In the genomic region with DNA sequence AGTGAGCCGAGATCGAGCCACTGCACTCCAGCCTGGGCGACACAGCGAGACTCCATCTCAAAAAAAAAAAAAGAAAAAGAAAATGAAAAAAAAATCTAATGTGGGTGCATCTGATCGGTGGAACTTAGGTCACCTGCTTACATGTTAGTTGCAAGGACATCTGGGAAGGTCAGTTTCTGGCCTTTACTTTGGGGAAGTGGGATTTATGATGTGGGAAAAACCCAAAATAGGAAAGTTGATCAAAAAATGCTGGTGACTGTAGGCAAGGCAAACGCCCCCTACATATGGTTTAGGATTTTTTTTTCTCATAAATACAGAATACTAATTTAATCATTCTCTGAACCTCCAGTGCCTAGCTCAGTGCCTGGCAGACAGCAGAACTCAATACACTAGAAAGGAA, we compare ENCODE assay signal across 20 cellular contexts.
DNase-seq lines count a peak whose midpoint lies in the region; ATAC-seq and TF ChIP-seq lines count a peak whose summit lies in the region.
"Had no signal": no experiment of that assay in that cellular context is flagged by ENCODE, and none has a peak within 500 bp of the region (broad histone marks: within the 10 kb centered on the region; RNA-seq: fewer than 3 reads in every experiment).

No MANE protein-coding gene starts in this region.

- H3K36me3 ChIP-seq in BLaER1 (no peaks in the 10 kb centered on the region), GM23338 (ENCODE audit: insufficient read depth) (no peaks in the 10 kb centered on the region)
- H3K36me3 ChIP-seq: colonic mucosa, heart right ventricle, vagina had no signal

- H3K4me1 ChIP-seq in BLaER1 (peaks cover 57% of the 10 kb centered on the region), GM23338 (ENCODE audit: insufficient read depth) (peaks cover 46% of the 10 kb centered on the region)

- no peak overlapping the region for H3K9ac ChIP-seq in BLaER1
- H3K9ac ChIP-seq: GM23248 had no signal

- intact Hi-C loops in activated T-helper 1 cell treated with anti-CD3 and anti-CD28 coated beads, Interleukin-12 subunit alpha, Interleukin-12 subunit beta, Interleukin-2, Interleukin-4 antibody, amounts not matched to agents 30 ng/mL and 10 ng/mL and 1 ng/mL, durations not matched to agents 14 hours and 24 hours and 36 hours (cut with micrococcal nuclease): loop anchor here (5.0 kb wide), 3 partner anchors 37 to 188 kb away; no protein-coding TSS in a partner anchor

- H3K9me3 Mint-ChIP-seq in GM23338 (no peaks in the 10 kb centered on the region), nephron progenitor cell (no peaks in the 10 kb centered on the region)
- H3K9me3 Mint-ChIP-seq in activated T-helper 1 cell treated with anti-CD3 and anti-CD28 coated beads, Interleukin-12 subunit alpha, Interleukin-12 subunit beta, Interleukin-2, Interleukin-4 antibody, amounts not matched to agents 30 ng/mL and 10 ng/mL and 1 ng/mL, durations not matched to agents 14 hours and 24 hours and 36 hours: no peaks in the 10 kb centered on the region
- H3K9me3 Mint-ChIP-seq: activated naive CD8-positive, alpha-beta T cell treated with anti-CD3 and anti-CD28 coated beads, Interleukin-2, amount 10 ng/mL, durations not matched to agents 7 days and 5 days had no signal

- DNase-seq in GM23338 (ENCODE audit: low spot score) (no peak), nephron progenitor cell (no peak), epidermal melanocyte (ENCODE audit: insufficient read length, low spot score) (no peak), NCI-H2196 treated with DMSO at 0.1 percent for 48 hours (lab: John Stamatoyannopoulos, UW; ENCODE audit: unreplicated experiment) (no peak), AG08395 (ENCODE audit: low spot score) (no peak), cortex of kidney (lab: John Stamatoyannopoulos, UW) (no peak)
- DNase-seq in activated T-helper 1 cell treated with anti-CD3 and anti-CD28 coated beads, Interleukin-12 subunit alpha, Interleukin-12 subunit beta, Interleukin-2, Interleukin-4 antibody, amounts not matched to agents 30 ng/mL and 10 ng/mL and 1 ng/mL, durations not matched to agents 14 hours and 24 hours and 36 hours (ENCODE audit: low spot score): no peak
- DNase-seq: activated CD8-positive, alpha-beta memory T cell treated with anti-CD3 and anti-CD28 coated beads for 24 hours; activated naive CD8-positive, alpha-beta T cell treated with anti-CD3 and anti-CD28 coated beads, Interleukin-2, amount 10 ng/mL, durations not matched to agents 7 days and 5 days; colonic mucosa; GM23248; heart right ventricle; left ventricle myocardium superior; NCI-H1436 treated with DMSO at 0.1 percent for 48 hours; PC-9; stimulated activated CD4-positive, alpha-beta T cell treated with anti-CD3 and anti-CD28 coated beads, Interleukin-4, amount 100 ng/mL, for 4 hours; T-helper 9 cell had no signal

- TF ChIP-seq CTCF in GM23338 (conservative IDR thresholded peaks at IDR 0.05; ENCODE audit: low read depth in 2 of 2): no peak
- no peak for TF ChIP-seq CTCF in nephron progenitor cell (IDR thresholded peaks at IDR 0.05)

- no peak overlapping the region; the same call in 2 of the 3 replicates for H3K4me3 Mint-ChIP-seq in GM23338
- H3K4me3 Mint-ChIP-seq in activated T-helper 1 cell treated with anti-CD3 and anti-CD28 coated beads, Interleukin-12 subunit alpha, Interleukin-12 subunit beta, Interleukin-2, Interleukin-4 antibody, amounts not matched to agents 30 ng/mL and 10 ng/mL and 1 ng/mL, durations not matched to agents 14 hours and 24 hours and 36 hours: no peak overlapping the region
- peak overlapping the region; percentile 28 for H3K4me3 Mint-ChIP-seq in nephron progenitor cell
- H3K4me3 Mint-ChIP-seq: activated naive CD8-positive, alpha-beta T cell treated with anti-CD3 and anti-CD28 coated beads, Interleukin-2, amount 10 ng/mL, durations not matched to agents 7 days and 5 days had no signal

- no peaks in the 10 kb centered on the region for H4K20me1 ChIP-seq in BLaER1
- H4K20me1 ChIP-seq in GM23338 (replicated peaks; ENCODE audit: insufficient read depth): 0 out of 2 replicates have a peak, but pooled peaks cover 2% of the 10 kb centered on the region

- no peaks in the 10 kb centered on the region for H3K9me3 ChIP-seq in BLaER1
- H3K9me3 ChIP-seq: colonic mucosa, heart right ventricle, vagina had no signal

- peaks cover 10% of the 10 kb centered on the region for H3K27me3 Mint-ChIP-seq in GM23338 (ENCODE audit: insufficient read depth, low read depth, poor library complexity)
- H3K27me3 Mint-ChIP-seq in activated T-helper 1 cell treated with anti-CD3 and anti-CD28 coated beads, Interleukin-12 subunit alpha, Interleukin-12 subunit beta, Interleukin-2, Interleukin-4 antibody, amounts not matched to agents 30 ng/mL and 10 ng/mL and 1 ng/mL, durations not matched to agents 14 hours and 24 hours and 36 hours (ENCODE audit: insufficient read depth): no peaks in the 10 kb centered on the region
- peaks cover 3% of the 10 kb centered on the region for H3K27me3 Mint-ChIP-seq in nephron progenitor cell (ENCODE audit: low read depth, poor library complexity)
- H3K27me3 Mint-ChIP-seq: activated naive CD8-positive, alpha-beta T cell treated with anti-CD3 and anti-CD28 coated beads, Interleukin-2, amount 10 ng/mL, durations not matched to agents 7 days and 5 days had no signal

- H3K9me2 ChIP-seq in GM23338 (ENCODE audit: insufficient read depth): no peaks in the 10 kb centered on the region

- no peaks in the 10 kb centered on the region for H3K36me3 Mint-ChIP-seq in GM23338 (ENCODE audit: low read depth)
- H3K36me3 Mint-ChIP-seq in activated T-helper 1 cell treated with anti-CD3 and anti-CD28 coated beads, Interleukin-12 subunit alpha, Interleukin-12 subunit beta, Interleukin-2, Interleukin-4 antibody, amounts not matched to agents 30 ng/mL and 10 ng/mL and 1 ng/mL, durations not matched to agents 14 hours and 24 hours and 36 hours (ENCODE audit: low read depth): no peaks in the 10 kb centered on the region
- no peaks in the 10 kb centered on the region for H3K36me3 Mint-ChIP-seq in nephron progenitor cell (ENCODE audit: low read depth)
- H3K36me3 Mint-ChIP-seq: activated naive CD8-positive, alpha-beta T cell treated with anti-CD3 and anti-CD28 coated beads, Interleukin-2, amount 10 ng/mL, durations not matched to agents 7 days and 5 days had no signal

- H2AFZ ChIP-seq in GM23338: no peak overlapping the region
- H2AFZ ChIP-seq: GM23248, PC-9 had no signal

- H3K79me2 ChIP-seq in GM23338 (replicated peaks; ENCODE audit: insufficient read depth): no peaks in the 10 kb centered on the region

- no peak for ATAC-seq in GM23338
- ATAC-seq: activated CD4-positive, CD25-positive, alpha-beta regulatory T cell treated with anti-CD3 and anti-CD28 coated beads, Interleukin-2, amount 50 U/mL, for 24 hours; heart right ventricle; left ventricle myocardium superior had no signal

- H3K4me1 Mint-ChIP-seq in GM23338 (peaks cover 56% of the 10 kb centered on the region), nephron progenitor cell (peaks cover 62% of the 10 kb centered on the region)
- peaks cover 45% of the 10 kb centered on the region for H3K4me1 Mint-ChIP-seq in activated T-helper 1 cell treated with anti-CD3 and anti-CD28 coated beads, Interleukin-12 subunit alpha, Interleukin-12 subunit beta, Interleukin-2, Interleukin-4 antibody, amounts not matched to agents 30 ng/mL and 10 ng/mL and 1 ng/mL, durations not matched to agents 14 hours and 24 hours and 36 hours (ENCODE audit: low read depth)

- H3K27me3 ChIP-seq in BLaER1 (no peaks in the 10 kb centered on the region), GM23338 (ENCODE audit: insufficient read depth) (no peaks in the 10 kb centered on the region)
- H3K27me3 ChIP-seq: colonic mucosa, heart right ventricle, vagina had no signal

- H3K27ac ChIP-seq in BLaER1 (no peak overlapping the region), GM23338 (ENCODE audit: low read depth) (no peak overlapping the region)
- H3K27ac ChIP-seq: colonic mucosa, GM23248, PC-9, vagina had no signal

- H3K4me3 ChIP-seq in BLaER1: no peak overlapping the region
- no peak overlapping the region for H3K4me3 ChIP-seq in GM23338
- H3K4me3 ChIP-seq: colonic mucosa, GM23248, heart right ventricle, PC-9, vagina had no signal

- H3K27ac Mint-ChIP-seq in GM23338: no peak overlapping the region
- H3K27ac Mint-ChIP-seq in activated T-helper 1 cell treated with anti-CD3 and anti-CD28 coated beads, Interleukin-12 subunit alpha, Interleukin-12 subunit beta, Interleukin-2, Interleukin-4 antibody, amounts not matched to agents 30 ng/mL and 10 ng/mL and 1 ng/mL, durations not matched to agents 14 hours and 24 hours and 36 hours: peak overlapping the region; percentile 71
- H3K27ac Mint-ChIP-seq in nephron progenitor cell: no peak overlapping the region
- H3K27ac Mint-ChIP-seq: activated naive CD8-positive, alpha-beta T cell treated with anti-CD3 and anti-CD28 coated beads, Interleukin-2, amount 10 ng/mL, durations not matched to agents 7 days and 5 days had no signal

- H3K4me2 ChIP-seq in BLaER1 (peak overlapping the region; percentile 95), GM23338 (peak overlapping the region; percentile 91; the same call in 1 of the 2 replicates)
- H3K4me2 ChIP-seq: PC-9 had no signal

- H3F3A ChIP-seq in GM23338 (replicated peaks; ENCODE audit: low read depth): peaks cover 24% of the 10 kb centered on the region

TF ChIP-seq in GM23338, 12 proteins besides CTCF, POLR2A, EP300 and RAD21 (continues in another document):
- TF ChIP-seq, protein P1, sequence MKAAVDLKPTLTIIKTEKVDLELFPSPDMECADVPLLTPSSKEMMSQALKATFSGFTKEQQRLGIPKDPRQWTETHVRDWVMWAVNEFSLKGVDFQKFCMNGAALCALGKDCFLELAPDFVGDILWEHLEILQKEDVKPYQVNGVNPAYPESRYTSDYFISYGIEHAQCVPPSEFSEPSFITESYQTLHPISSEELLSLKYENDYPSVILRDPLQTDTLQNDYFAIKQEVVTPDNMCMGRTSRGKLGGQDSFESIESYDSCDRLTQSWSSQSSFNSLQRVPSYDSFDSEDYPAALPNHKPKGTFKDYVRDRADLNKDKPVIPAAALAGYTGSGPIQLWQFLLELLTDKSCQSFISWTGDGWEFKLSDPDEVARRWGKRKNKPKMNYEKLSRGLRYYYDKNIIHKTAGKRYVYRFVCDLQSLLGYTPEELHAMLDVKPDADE (IDR thresholded peaks at IDR 0.05): no peak
- TF ChIP-seq JUNB (IDR thresholded peaks at IDR 0.05; ENCODE audit: unreplicated experiment): no peak
